8 cellular contexts compared by ENCODE assay signal in genomic region chr1:54335396-54336056, GRCh38.
DNase-seq lines count a peak whose midpoint lies in the region; ATAC-seq and TF ChIP-seq lines count a peak whose summit lies in the region.

No MANE protein-coding gene starts in this region.

- H3K27ac ChIP-seq in gastroesophageal sphincter = peak overlapping the region; percentile 69 to 91 (median 90)
- H3K27ac ChIP-seq in prostate gland = peak overlapping the region; percentile 64 to 66

- peaks cover 35% of the 10 kb centered on the region for H3K4me1 Mint-ChIP-seq in T-helper 17 cell
- no peaks in the 10 kb centered on the region for H3K4me1 Mint-ChIP-seq in Calu3 (ENCODE audit: low read depth, unreplicated experiment)

- no peak for ATAC-seq in T-helper 17 cell
- peak; percentile 90 for ATAC-seq in gastroesophageal sphincter

- DNase-seq in GF-D8 (lab: John Stamatoyannopoulos, UW) (peak; percentile 37), T-helper 17 cell (no peak), prostate gland (ENCODE audit: low spot score) (no peak), germinal center (ENCODE audit: low spot score) (no peak), Calu3 (no peak), NCI-H2171 treated with DMSO at 0.1 percent for 48 hours (lab: John Stamatoyannopoulos, UW) (no peak)
- no peak for DNase-seq in stimulated activated naive CD4-positive, alpha-beta T cell treated with Interleukin-2 at 50 U/mL for 16 hours (lab: John Stamatoyannopoulos, UW)

- H3K27me3 ChIP-seq in gastroesophageal sphincter = no peaks in the 10 kb centered on the region
- no peaks in the 10 kb centered on the region for H3K27me3 ChIP-seq in prostate gland (replicated peaks; ENCODE audit: insufficient read depth)

- no peak for TF ChIP-seq EP300 in gastroesophageal sphincter (IDR thresholded peaks at IDR 0.05)

- CTCF ChIA-PET in Calu3 (lab: Charles Lee) = interaction anchor here (1.3 kb wide), 1 partner anchor 23 kb away, joined by 3 read pairs; no protein-coding TSS in a partner anchor

- 4 to 22% methylated on average over 4 to 9 of the region's 15 CpGs for WGBS in gastroesophageal sphincter (ENCODE audit: low coverage in 1 of 2), 2 donors
- WGBS in prostate gland = 41% methylated on average over 15 of the region's 15 CpGs

- H3K4me1 ChIP-seq in gastroesophageal sphincter = peaks cover 0 to 94% (median 62%) of the 10 kb centered on the region in 3 donors
- H3K4me1 ChIP-seq in prostate gland (replicated peaks) = peaks cover 21% of the 10 kb centered on the region

- H3K4me3 ChIP-seq in gastroesophageal sphincter = peak overlapping the region in 1 of 2 donors; percentile 35
- H3K4me3 ChIP-seq in prostate gland = no peak overlapping the region

- H3K9me3 Mint-ChIP-seq in Calu3 (ENCODE audit: low read depth, unreplicated experiment) = no peaks in the 10 kb centered on the region

- H3K9me3 ChIP-seq in T-helper 17 cell (ENCODE audit: control insufficient read depth, low read length, poor library complexity, severe bottlenecking) (no peaks in the 10 kb centered on the region), gastroesophageal sphincter (no peaks in the 10 kb centered on the region), prostate gland (no peaks in the 10 kb centered on the region)

- no peak overlapping the region for H3K4me3 Mint-ChIP-seq in T-helper 17 cell
- H3K4me3 Mint-ChIP-seq in Calu3 (ENCODE audit: low read depth, unreplicated experiment) = no peak overlapping the region

- H3K36me3 ChIP-seq in gastroesophageal sphincter = no peaks in the 10 kb centered on the region
- no peaks in the 10 kb centered on the region for H3K36me3 ChIP-seq in prostate gland

- TF ChIP-seq CTCF in gastroesophageal sphincter (IDR thresholded peaks at IDR 0.05) = no peak
- no peak for TF ChIP-seq CTCF in prostate gland (IDR thresholded peaks at IDR 0.05)
- TF ChIP-seq CTCF in Calu3 (IDR thresholded peaks at IDR 0.05; ENCODE audit: unreplicated experiment) = no peak

- BruUV-seq in Calu3 (replicated peaks; lab: Mats Ljungman, UMichigan) = no TSS peak

- intact Hi-C loops in prostate gland (cut with DNase I) = loop anchor here (5.0 kb wide), 1 partner anchor 48 kb away; no protein-coding TSS in a partner anchor
- intact Hi-C loops in Calu3 (cut with micrococcal nuclease; ENCODE audit: unreplicated experiment) = no loop called here

- H3K36me3 Mint-ChIP-seq in T-helper 17 cell (ENCODE audit: low read depth) = no peaks in the 10 kb centered on the region
- H3K36me3 Mint-ChIP-seq in Calu3 (ENCODE audit: insufficient read depth, unreplicated experiment) = no peaks in the 10 kb centered on the region

- TF ChIP-seq POLR2A in gastroesophageal sphincter (IDR thresholded peaks at IDR 0.05) = no peak
- TF ChIP-seq POLR2A in prostate gland (IDR thresholded peaks at IDR 0.05) = no peak

- H3K27me3 Mint-ChIP-seq in T-helper 17 cell (no peaks in the 10 kb centered on the region), Calu3 (ENCODE audit: unreplicated experiment) (no peaks in the 10 kb centered on the region)

- H3K27ac Mint-ChIP-seq in T-helper 17 cell = peak overlapping the region; percentile 21
- H3K27ac Mint-ChIP-seq in Calu3 (ENCODE audit: unreplicated experiment) = no peak overlapping the region
